In genomic region chr21:17729455-17729854, GRCh38 we compare ENCODE assay signal across 25 cellular contexts.
A peak's percentile ranks its signal among the peaks of the same experiment; 100 is the strongest.
DNase-seq lines count a peak whose midpoint lies in the region; ATAC-seq, FAIRE-seq and TF ChIP-seq lines count a peak whose summit lies in the region.
"Had no signal": no experiment of that assay in that cellular context is flagged by ENCODE, and none has a peak within 500 bp of the region (broad histone marks: within the 10 kb centered on the region; RNA-seq: fewer than 3 reads in every experiment).

No MANE protein-coding gene starts in this region.

- H3K23ac ChIP-seq in H1 (ENCODE audit: insufficient read length): no peak overlapping the region

- H3K4ac ChIP-seq in H1 (replicated peaks; ENCODE audit: insufficient read length, low read depth, low read length): no peak overlapping the region

- no peak overlapping the region for H2BK15ac ChIP-seq in H1 (ENCODE audit: low read length)

- H3K36me3 ChIP-seq in H1 (ENCODE audit: control insufficient read depth in 2 of 4, insufficient read depth in 4 of 4, low read length in 3 of 4): no peaks in the 10 kb centered on the region
- H3K36me3 ChIP-seq: BE2C, BLaER1 had no signal

- no peak overlapping the region for H2BK120ac ChIP-seq in H1 (replicated peaks; ENCODE audit: low read depth, low read length)

- no peak for TF ChIP-seq POLR2A in H1 (IDR thresholded peaks at IDR 0.05; ENCODE audit: control extremely low read depth in 1 of 2, low read depth in 2 of 2, low read length in 2 of 2)

- no peak overlapping the region for H2BK5ac ChIP-seq in H1 (ENCODE audit: low read depth, low read length)

- POLR2A ChIA-PET in H1 (lab: Charles Lee; ENCODE audit: partially characterized antibody): no interaction called here

- no peak overlapping the region for H2BK12ac ChIP-seq in H1 (ENCODE audit: low read depth, low read length)

- no peak overlapping the region for H3K4me2 ChIP-seq in H1 (ENCODE audit: insufficient read depth in 1 of 2, low read depth in 2 of 2, low read length in 2 of 2)
- H3K4me2 ChIP-seq: BLaER1 had no signal

- H3K27me3 ChIP-seq in H1 (replicated peaks in 1 of 4; ENCODE audit: control insufficient read depth in 3 of 4, extremely low read depth in 1 of 4, insufficient read depth in 3 of 4, low read length in 3 of 4) (no peaks in the 10 kb centered on the region), foreskin keratinocyte (no peaks in the 10 kb centered on the region)
- H3K27me3 ChIP-seq: BE2C, BLaER1 had no signal

- no peaks in the 10 kb centered on the region for H3K79me1 ChIP-seq in H1 (ENCODE audit: low read depth, low read length)

- H3K27ac ChIP-seq in H1 (ENCODE audit: low read depth, low read length): no peak overlapping the region
- H3K27ac ChIP-seq in foreskin keratinocyte: no peak overlapping the region
- H3K27ac ChIP-seq: BLaER1 had no signal

- WGBS in H1 (ENCODE audit: extremely low coverage in 1 of 2, insufficient coverage in 1 of 2, insufficient read length in 1 of 2, insufficient replicate concordance in 2 of 2, low coverage in 1 of 2, low lambda C conversion rate in 2 of 2, missing lambda C conversion rate in 1 of 2), 2 experiments: 85% methylated on average over 2 of the region's 2 CpGs; no CpG with 5 or more reads in 1 of the 2 experiments

- CTCF ChIA-PET in H1 (lab: Charles Lee; ENCODE audit: partially characterized antibody): no interaction called here

- no peaks in the 10 kb centered on the region for H3K9me3 ChIP-seq in H1 (ENCODE audit: insufficient read depth in 2 of 2, low read depth in 1 of 2, low read length in 1 of 2)
- H3K9me3 ChIP-seq: BE2C, BLaER1 had no signal

- no peak overlapping the region for H3K14ac ChIP-seq in H1 (ENCODE audit: insufficient read length)

- H2BK20ac ChIP-seq in H1 (ENCODE audit: low read length): no peak overlapping the region

- no peak for TF ChIP-seq RAD21 in H1 (IDR thresholded peaks at IDR 0.05 in 1 of 2, conservative IDR thresholded peaks at IDR 0.05 in 1 of 2; ENCODE audit: low read depth in 2 of 2, low read length in 2 of 2)

- in situ Hi-C loops in GM13977 (cut with MboI; ENCODE audit: low pct_unique_long_range_greater_than_20kb, low sequenced_read_pairs, unreplicated experiment): no loop called here

- no peak for TF ChIP-seq EP300 in H1 (IDR thresholded peaks at IDR 0.05; ENCODE audit: borderline replicate concordance in 1 of 2, low read depth in 2 of 2, low read length in 2 of 2)

- FAIRE-seq in H1 (lab: Jason Lieb, UNC): no peak
- FAIRE-seq: A204.1, GM12878, GM12892, GM19239 had no signal

- no peaks in the 10 kb centered on the region for H3K79me2 ChIP-seq in H1 (ENCODE audit: control insufficient read depth in 1 of 2, insufficient read depth in 2 of 2, low read length in 2 of 2)

- no peaks in the 10 kb centered on the region for H3K23me2 ChIP-seq in H1 (ENCODE audit: low read depth, low read length)

- no peak overlapping the region for H2AK5ac ChIP-seq in H1 (ENCODE audit: low read depth, low read length)

- H3K56ac ChIP-seq in H1 (replicated peaks; ENCODE audit: insufficient read length, low read depth, low read length): no peak overlapping the region

- no peak overlapping the region for H4K5ac ChIP-seq in H1 (ENCODE audit: insufficient read length, low read depth, low read length)

- ATAC-seq in foreskin keratinocyte: peak; percentile 54
- ATAC-seq: GM12878 had no signal

- DNase-seq in H1 (ENCODE audit: low read depth in 1 of 2, low spot score in 2 of 2): no peak
- DNase-seq in foreskin keratinocyte: peak in 1 of 2 donors; percentile 57
- no peak for DNase-seq in activated effector memory CD4-positive, alpha-beta T cell treated with anti-CD3 and anti-CD28 coated beads, Interleukin-2, amount 50 U/mL, for 16 hours
- no peak for DNase-seq in GM13977 (ENCODE audit: low spot score)
- DNase-seq in NCI-H1694 treated with DMSO at 0.1 percent for 48 hours (lab: John Stamatoyannopoulos, UW): no peak
- DNase-seq: 8988T; ACHN; BE2C; C1 segment of cervical spinal cord; CD4-positive, alpha-beta memory T cell; CD4-positive, CD25-positive, alpha-beta regulatory T cell; CD8-positive, alpha-beta memory T cell; COR-L47; DMS 273 treated with DMSO at 0.1 percent for 48 hours; DMS153; DMS53; DMS79; DND-41; EL; GDM1 had no signal

- peak overlapping the region; percentile 12; the same call in 1 of the 2 replicates for H2AFZ ChIP-seq in H1 (ENCODE audit: low read length)

- no peak overlapping the region for H3K9ac ChIP-seq in H1 (replicated peaks in 1 of 4; ENCODE audit: extremely low read depth in 1 of 4, low read depth in 3 of 4, low read length in 3 of 4)
- H3K9ac ChIP-seq: BLaER1 had no signal

- no peaks in the 10 kb centered on the region for H4K20me1 ChIP-seq in H1 (replicated peaks in 1 of 2; ENCODE audit: control insufficient read depth in 1 of 2, insufficient read depth in 2 of 2, low read length in 2 of 2)
- H4K20me1 ChIP-seq: BLaER1 had no signal

- H4K8ac ChIP-seq in H1 (ENCODE audit: extremely low read depth, insufficient read depth, low read length): no peak overlapping the region

- TF ChIP-seq CTCF in H1 (IDR thresholded peaks at IDR 0.05; ENCODE audit: control extremely low read depth in 1 of 3, insufficient read depth in 1 of 3, low read depth in 1 of 3, low read length in 3 of 3) (no peak), foreskin keratinocyte (conservative IDR thresholded peaks at IDR 0.05) (no peak), GM13977 (IDR thresholded peaks at IDR 0.05; ENCODE audit: extremely low read depth, insufficient read depth, missing control alignments) (no peak)

- no peak overlapping the region for H4K91ac ChIP-seq in H1 (replicated peaks; ENCODE audit: insufficient read length, low read length)

- H3K4me3 ChIP-seq in H1 (ENCODE audit: extremely low read depth in 1 of 4, insufficient read depth in 2 of 4, low read depth in 3 of 4, low read length in 4 of 4): no peak overlapping the region
- H3K4me3 ChIP-seq: BLaER1, GM12878 had no signal

- H3K4me1 ChIP-seq in H1 (replicated peaks in 1 of 4; ENCODE audit: control insufficient read depth in 3 of 4, insufficient read depth in 4 of 4, low read length in 3 of 4) (no peaks in the 10 kb centered on the region), foreskin keratinocyte (peaks cover 10% of the 10 kb centered on the region)
- H3K4me1 ChIP-seq: BE2C, BLaER1 had no signal

- no peak overlapping the region for H3K18ac ChIP-seq in H1 (ENCODE audit: extremely low read depth, low read length)

TF ChIP-seq in H1, 55 proteins besides CTCF, POLR2A, EP300 and RAD21:
- TF ChIP-seq CREB1 (IDR thresholded peaks at IDR 0.05): no peak
